Comparison of ENCODE assay signal across 29 cellular contexts in the genomic region with DNA sequence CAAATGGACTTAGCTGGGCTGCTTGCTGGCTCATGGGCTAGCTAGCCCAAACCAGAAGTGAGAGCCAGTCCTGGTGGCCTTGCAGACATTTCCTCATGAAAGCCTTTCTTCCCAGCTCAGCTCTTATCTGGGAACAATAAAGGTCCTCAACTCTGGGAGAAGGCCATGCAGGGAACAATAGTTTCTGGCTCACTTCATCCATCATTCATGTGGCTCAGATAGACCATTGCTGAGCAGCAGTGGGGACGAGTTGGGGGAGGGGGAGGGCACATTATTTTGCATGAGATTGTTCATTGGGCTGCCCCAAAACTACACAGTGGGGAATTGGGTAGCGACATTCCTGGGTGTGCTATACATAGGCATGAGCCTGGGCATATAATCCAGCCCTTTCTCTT. TPM values are rescaled to one million over a fixed set of nuclear protein-coding genes. Genes with fewer than 3 reads are reported as not detected.
DNase-seq lines count a peak whose midpoint lies in the region; ATAC-seq, FAIRE-seq and TF ChIP-seq lines count a peak whose summit lies in the region.
"Had no signal": no experiment of that assay in that cellular context is flagged by ENCODE, and none has a peak within 500 bp of the region (broad histone marks: within the 10 kb centered on the region; RNA-seq: fewer than 3 reads in every experiment).

No MANE protein-coding gene starts in this region.

- CTCF ChIA-PET in endothelial cell of umbilical vein (lab: Charles Lee), result no interaction called here

- intact Hi-C loops in endothelial cell of umbilical vein (cut with micrococcal nuclease) (no loop called here), breast epithelium (cut with DNase I; ENCODE audit: low total_unique reads) (no loop called here)

- H3K9me3 ChIP-seq in HUES64 (ENCODE audit: insufficient read depth, low read depth, low read length) (no peaks in the 10 kb centered on the region), endothelial cell of umbilical vein (replicated peaks; ENCODE audit: control insufficient read depth, insufficient read depth, low read length) (no peaks in the 10 kb centered on the region), mesodermal cell (ENCODE audit: control insufficient read depth, low read length) (no peaks in the 10 kb centered on the region), breast epithelium (no peaks in the 10 kb centered on the region)
- H3K9me3 ChIP-seq: adrenal gland, Peyer's patch, upper lobe of right lung had no signal

- H3K27me3 ChIP-seq in HUES64 (ENCODE audit: insufficient read depth, low read length) (no peaks in the 10 kb centered on the region), endothelial cell of umbilical vein (ENCODE audit: control insufficient read depth in 2 of 2, insufficient read depth in 2 of 2, low read length in 2 of 2) (no peaks in the 10 kb centered on the region), breast epithelium (peaks cover 0 to 48% of the 10 kb centered on the region in 2 donors)
- H3K27me3 ChIP-seq: brain microvascular endothelial cell, Peyer's patch, upper lobe of right lung had no signal

- POLR2A ChIA-PET in endothelial cell of umbilical vein (lab: Charles Lee), result no interaction called here

- no TSS peak for BruUV-seq in endothelial cell of umbilical vein (replicated peaks; lab: Mats Ljungman, UMichigan)

- DNase-seq in endothelial cell of umbilical vein (ENCODE audit: low read depth, low spot score), result peak; percentile 16
- no peak for DNase-seq in HCEC 1CT
- no peak for DNase-seq in breast epithelium (ENCODE audit: low spot score in 2 of 2)
- DNase-seq in substantia nigra (lab: John Stamatoyannopoulos, UW), result no peak
- DNase-seq: activated CD4-positive, alpha-beta T cell treated with anti-CD3 and anti-CD28 coated beads, Interleukin-2, amount 50 U/mL, for 1 hour; activated naive CD4-positive, alpha-beta T cell treated with anti-CD3 and anti-CD28 coated beads for 36 hours; adrenal gland; DND-41; MM.1S; natural killer cell; NCI-H1417 treated with DMSO at 0.1 percent for 48 hours; NCI-H2081; NCI-H2227 treated with DMSO at 0.1 percent for 48 hours; NCI-H69; Peyer's patch; SHP77 treated with DMSO at 0.1 percent for 48 hours; stimulated activated CD4-positive, alpha-beta T cell treated with anti-CD3 and anti-CD28 coated beads, Interleukin-4, amount 100 ng/mL, for 24 hours; upper lobe of right lung had no signal

- no peak for ATAC-seq in HG03108 (IDR thresholded peaks at IDR 0.05; ENCODE audit: unreplicated experiment)
- ATAC-seq: left lobe of liver; natural killer cell; stimulated activated effector memory CD8-positive, alpha-beta T cell treated with anti-CD3 and anti-CD28 coated beads, Interleukin-12 subunit alpha, Interleukin-12 subunit beta, amount 100 ng/mL, for 72 hours; upper lobe of right lung had no signal

- no peaks in the 10 kb centered on the region for H4K20me1 ChIP-seq in endothelial cell of umbilical vein (replicated peaks; ENCODE audit: control insufficient read depth, extremely low read depth, insufficient read depth, low read length)

- H3K36me3 ChIP-seq in HUES64 (ENCODE audit: insufficient read depth, low read length), result peaks cover 4% of the 10 kb centered on the region; the same call in 1 of the 2 replicates
- no peaks in the 10 kb centered on the region for H3K36me3 ChIP-seq in endothelial cell of umbilical vein (ENCODE audit: control insufficient read depth in 2 of 2, extremely low read depth in 1 of 2, insufficient read depth in 2 of 2, low read length in 2 of 2)
- H3K36me3 ChIP-seq in mesodermal cell (ENCODE audit: control insufficient read depth, insufficient read depth, low read length), result peaks cover 8% of the 10 kb centered on the region
- H3K36me3 ChIP-seq in breast epithelium, result no peaks in the 10 kb centered on the region
- H3K36me3 ChIP-seq: adrenal gland, brain microvascular endothelial cell, heart right ventricle, Peyer's patch, upper lobe of right lung had no signal

- TF ChIP-seq CTCF in endothelial cell of umbilical vein (IDR thresholded peaks at IDR 0.05; ENCODE audit: extremely low read depth in 1 of 2, insufficient read depth in 1 of 2, low read depth in 1 of 2, low read length in 2 of 2) (no peak), breast epithelium (IDR thresholded peaks at IDR 0.05) (no peak)

- 26% methylated on average over 2 of the region's 2 CpGs for WGBS in HUES64
- no CpG with 5 or more reads among the region's 2 CpGs for WGBS in mesodermal cell (ENCODE audit: insufficient coverage in 2 of 2), 2 experiments

- H3K9me1 ChIP-seq in endothelial cell of umbilical vein (replicated peaks; ENCODE audit: control insufficient read depth, extremely low read depth, insufficient read depth, low read length), result no peaks in the 10 kb centered on the region

- H2AFZ ChIP-seq in endothelial cell of umbilical vein (ENCODE audit: low read depth, low read length), result no peak overlapping the region

- H3K4me3 ChIP-seq in HUES64 (ENCODE audit: low read length) (peak overlapping the region; percentile 52), endothelial cell of umbilical vein (replicated peaks in 1 of 3; ENCODE audit: insufficient read depth in 1 of 3, low read depth in 1 of 3, low read length in 3 of 3) (no peak overlapping the region), mesodermal cell (ENCODE audit: extremely low read depth, insufficient read depth, low read length, poor library complexity, severe bottlenecking) (no peak overlapping the region), breast epithelium (no peak overlapping the region)
- H3K4me3 ChIP-seq: adrenal gland, heart right ventricle, Peyer's patch, upper lobe of right lung had no signal

- peaks cover 52% of the 10 kb centered on the region for H3K4me1 ChIP-seq in HUES64 (ENCODE audit: insufficient read depth, low read length)
- H3K4me1 ChIP-seq in endothelial cell of umbilical vein (ENCODE audit: control insufficient read depth, extremely low read depth, insufficient read depth, low read length), result no peaks in the 10 kb centered on the region
- H3K4me1 ChIP-seq in mesodermal cell (ENCODE audit: control insufficient read depth, insufficient read depth, low read length, poor library complexity, severe bottlenecking), result peaks cover 35% of the 10 kb centered on the region
- H3K4me1 ChIP-seq in breast epithelium, result no peaks in the 10 kb centered on the region
- H3K4me1 ChIP-seq: adrenal gland, Peyer's patch, upper lobe of right lung had no signal

- dilution Hi-C loops in endothelial cell of umbilical vein (cut with MboI; ENCODE audit: extremely low pct_ligation_motif_present, low sequenced_read_pairs), result no loop called here

- H3K79me2 ChIP-seq in endothelial cell of umbilical vein (ENCODE audit: control insufficient read depth, insufficient read depth, low read length), result no peaks in the 10 kb centered on the region

- H3K4me2 ChIP-seq in endothelial cell of umbilical vein (ENCODE audit: insufficient read depth, low read length), result no peak overlapping the region
- H3K4me2 ChIP-seq: KMS-11 had no signal

- TF ChIP-seq POLR2A in endothelial cell of umbilical vein (IDR thresholded peaks at IDR 0.05; ENCODE audit: low read depth, low read length) (no peak), breast epithelium (IDR thresholded peaks at IDR 0.05) (no peak)

- H3K9ac ChIP-seq in HUES64 (ENCODE audit: low read depth, low read length) (peak overlapping the region; percentile 89), endothelial cell of umbilical vein (replicated peaks; ENCODE audit: extremely low read depth, insufficient read depth, low read length) (no peak overlapping the region)
- H3K9ac ChIP-seq: KMS-11 had no signal

- FAIRE-seq in endothelial cell of umbilical vein (lab: Jason Lieb, UNC), result no peak

- peak overlapping the region; percentile 100 for H3K27ac ChIP-seq in HUES64 (ENCODE audit: low read depth, low read length)
- no peak overlapping the region for H3K27ac ChIP-seq in endothelial cell of umbilical vein (ENCODE audit: insufficient read depth, low read depth, low read length)
- H3K27ac ChIP-seq in mesodermal cell (ENCODE audit: low read depth, low read length, severe bottlenecking), result peak overlapping the region; percentile 96
- H3K27ac ChIP-seq in breast epithelium, result peak overlapping the region in 1 of 2 donors; percentile 3
- H3K27ac ChIP-seq in substantia nigra (ENCODE audit: low read depth, low read length, poor library complexity, severe bottlenecking), result no peak overlapping the region
- H3K27ac ChIP-seq: adrenal gland, brain microvascular endothelial cell, C4-2B, KMS-11, Peyer's patch, upper lobe of right lung, VCaP had no signal

TF ChIP-seq in endothelial cell of umbilical vein, 7 proteins besides CTCF, POLR2A, EP300 and RAD21:
- TF ChIP-seq GATA2 (IDR thresholded peaks at IDR 0.05; ENCODE audit: insufficient read depth, insufficient read length, low read depth, low read length), result no peak

RNA-seq across cellular contexts. Expression of gene NHSL2, which starts 47.6 kb away (rescaled TPM):
- polyA plus RNA-seq in HUES64 (2013, experiment 1 of 2), result 4.6 TPM
- polyA plus RNA-seq in HUES64 (2013, experiment 2 of 2), result 6.0 TPM
- total RNA-seq in endothelial cell of umbilical vein (40.3 and 49.9 TPM in 2 replicates), breast epithelium (1 to 10 TPM; 5.4 to 9.2 (median 5.8) TPM)
- 21.2 and 23.5 TPM in 2 replicates for polyA plus RNA-seq in endothelial cell of umbilical vein
- polyA plus RNA-seq in endothelial cell of umbilical vein (2011; cell fraction: cytosol; rRNA removed), result 23.3 and 23.9 TPM in 2 replicates
- polyA plus RNA-seq in endothelial cell of umbilical vein (2011; cell fraction: nucleus; rRNA removed), result 32.3 and 33.2 TPM in 2 replicates
- 19.8 and 26.0 TPM in 2 replicates for polyA plus RNA-seq in endothelial cell of umbilical vein (2012)
- 81.1 and 87.2 TPM in 2 replicates for polyA minus RNA-seq in endothelial cell of umbilical vein
- not detected for polyA minus RNA-seq in endothelial cell of umbilical vein (2011; cell fraction: cytosol; rRNA and poly(A)+ RNA removed)
- 32.7 and 42.0 TPM in 2 replicates for polyA minus RNA-seq in endothelial cell of umbilical vein (2011; cell fraction: nucleus; rRNA and poly(A)+ RNA removed)
- 13.7 TPM for polyA plus RNA-seq in mesodermal cell (2013, experiment 1 of 2)
- polyA plus RNA-seq in mesodermal cell (2013, experiment 2 of 2), result 10.5 TPM
- total RNA-seq: HT-29 had no signal

Comparison
In these comparisons a context has a peak if more than half of its experiments do, and no peak if none do; other contexts are left out.
1. H3K27ac ChIP-seq: peak in HUES64 (single experiment) and mesodermal cell (single experiment); none in endothelial cell of umbilical vein (single experiment) and substantia nigra (single experiment).